Comparison of ENCODE assay signal across 8 cellular contexts in genomic region chr11:68461284-68461861, GRCh38. TPM values are rescaled to one million over a fixed set of nuclear protein-coding genes. Genes with fewer than 3 reads are reported as not detected.
DNase-seq lines count a peak whose midpoint lies in the region; ATAC-seq and TF ChIP-seq lines count a peak whose summit lies in the region.

No MANE protein-coding gene starts in this region.

- H3K4me3 Mint-ChIP-seq in neural progenitor cell, result peak overlapping the region; percentile 97

- no peaks in the 10 kb centered on the region for H3K27me3 ChIP-seq in SJSA1 (replicated peaks)
- H3K27me3 ChIP-seq in neural progenitor cell, result no peaks in the 10 kb centered on the region

- H3K79me2 ChIP-seq in neural progenitor cell (ENCODE audit: low read depth), result peaks cover 58% of the 10 kb centered on the region

- H3K9me3 Mint-ChIP-seq in neural progenitor cell, result peaks cover 18% of the 10 kb centered on the region

- no peak overlapping the region for H2AFZ ChIP-seq in neural progenitor cell (replicated peaks)

- H3K9me3 ChIP-seq in SJSA1 (replicated peaks) (peaks cover 3% of the 10 kb centered on the region; the same call in 1 of the 2 replicates), neural progenitor cell (ENCODE audit: low read depth) (no peaks in the 10 kb centered on the region)

- ATAC-seq in HG03432 (IDR thresholded peaks at IDR 0.05; ENCODE audit: unreplicated experiment) (no peak), GM21825 (IDR thresholded peaks at IDR 0.05; ENCODE audit: unreplicated experiment) (no peak)

- TF ChIP-seq CTCF in 22Rv1 (IDR thresholded peaks at IDR 0.05), result no peak
- no peak for TF ChIP-seq CTCF in GM12875 (IDR thresholded peaks at IDR 0.05; ENCODE audit: borderline replicate concordance, insufficient read depth, low read depth, low read length)
- TF ChIP-seq CTCF in neural progenitor cell (IDR thresholded peaks at IDR 0.05), result no peak

- peak overlapping the region; percentile 10 for H3K27ac Mint-ChIP-seq in neural progenitor cell

- H3K4me1 Mint-ChIP-seq in neural progenitor cell, result peaks cover 27% of the 10 kb centered on the region

- H3K4me2 ChIP-seq in neural progenitor cell, result peak overlapping the region; percentile 99

- H3K4me1 ChIP-seq in SJSA1 (replicated peaks) (peaks cover 24% of the 10 kb centered on the region), neural progenitor cell (peaks cover 14% of the 10 kb centered on the region)

- H3K27ac ChIP-seq in 22Rv1 (peak overlapping the region; percentile 79), SJSA1 (peak overlapping the region; percentile 94), epithelial cell of prostate (peak overlapping the region; percentile 77), neural progenitor cell (peak overlapping the region; percentile 98)

- H3K36me3 ChIP-seq in SJSA1, result peaks cover 45% of the 10 kb centered on the region
- no peaks in the 10 kb centered on the region for H3K36me3 ChIP-seq in neural progenitor cell

- H3K4me3 ChIP-seq in GM12875 (ENCODE audit: low read depth, low read length), result peak overlapping the region; percentile 79
- peak overlapping the region; percentile 100 for H3K4me3 ChIP-seq in SJSA1
- H3K4me3 ChIP-seq in neural progenitor cell, result peak overlapping the region; percentile 99

- peak; percentile 40 to 65 for DNase-seq in SJSA1 (ENCODE audit: low read depth in 1 of 2, low spot score in 2 of 2)
- DNase-seq in epithelial cell of prostate (ENCODE audit: low read depth, low spot score), result no peak
- DNase-seq in neural progenitor cell (ENCODE audit: low spot score), result no peak
- DNase-seq in GOT3 (lab: John Stamatoyannopoulos, UW), result no peak

- H3F3A ChIP-seq in neural progenitor cell (ENCODE audit: low read depth), result peaks cover 9% of the 10 kb centered on the region

- peak overlapping the region; percentile 96 for H3K9ac ChIP-seq in neural progenitor cell

- peaks cover 53% of the 10 kb centered on the region for H4K20me1 ChIP-seq in neural progenitor cell (ENCODE audit: low read depth)

- peaks cover 9% of the 10 kb centered on the region for H3K27me3 Mint-ChIP-seq in neural progenitor cell (ENCODE audit: insufficient read depth, low read depth)

- H3K36me3 Mint-ChIP-seq in neural progenitor cell, result peaks cover 20% of the 10 kb centered on the region

RNA-seq across cellular contexts. Expression of gene PPP6R3, which starts 0.8 kb away (rescaled TPM):
- total RNA-seq in SJSA1 (2014; rRNA removed; shearing (Covaris generic)), result 211 and 279 TPM in 2 replicates
- total RNA-seq in neural progenitor cell (ENCODE audit: low replicate concordance), result 162 and 197 TPM in 2 replicates

Comparison
In these comparisons a context has a peak if more than half of its experiments do, and no peak if none do; other contexts are left out.
1. DNase-seq: peak in SJSA1 (2 of 2); none in epithelial cell of prostate (single experiment), neural progenitor cell (single experiment) and GOT3 (single experiment).
2. Peak in every context shown above with its lines, with median percentiles within 50 percentile points of each other: H3K27ac ChIP-seq and H3K4me3 ChIP-seq.